ENCODE assay signal across 8 cellular contexts in the genomic region with DNA sequence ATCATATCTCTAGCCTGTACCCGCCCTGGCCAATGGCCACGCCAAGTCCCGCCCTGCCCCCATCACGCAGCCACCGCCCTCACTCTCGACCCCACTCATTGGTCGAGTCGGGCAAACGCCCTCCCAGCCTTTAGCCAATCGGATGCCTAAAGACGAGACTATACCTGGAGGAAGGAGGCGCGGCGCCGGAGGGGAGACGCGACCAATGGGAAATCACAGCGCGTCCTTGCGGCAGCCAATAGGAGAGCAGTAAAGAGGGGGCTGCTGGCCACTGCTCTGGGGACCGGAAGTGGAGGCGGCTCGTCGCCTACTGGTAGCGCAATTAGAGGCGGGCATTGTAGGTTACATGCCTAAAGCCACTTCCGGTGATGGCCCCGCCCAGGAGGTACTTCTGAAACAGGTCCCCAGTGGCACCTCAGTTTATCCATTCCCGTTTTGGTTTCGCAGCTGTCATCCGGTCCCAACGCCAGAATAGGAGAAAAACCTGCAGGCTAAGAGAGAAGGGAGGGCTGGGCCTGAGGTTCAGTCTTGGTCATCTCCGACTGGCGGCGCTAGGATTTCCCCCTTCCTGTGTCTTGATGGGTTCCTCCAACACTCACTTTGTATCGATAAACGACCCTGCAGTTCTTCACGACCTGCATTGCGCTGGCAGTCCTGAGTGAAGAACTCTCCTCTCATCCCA. TPM values are rescaled to one million over a fixed set of nuclear protein-coding genes. Genes with fewer than 3 reads are reported as not detected.
DNase-seq lines count a peak whose midpoint lies in the region; ATAC-seq and TF ChIP-seq lines count a peak whose summit lies in the region.

No MANE protein-coding gene starts in this region.

- H3K4me3 ChIP-seq in LNCaP clone FGC (ENCODE audit: low read depth, low read length) = peak overlapping the region; percentile 88
- H3K4me3 ChIP-seq in fibroblast of mammary gland (ENCODE audit: control insufficient read depth, low read depth, low read length) = peak overlapping the region; percentile 86
- peak overlapping the region; percentile 99 for H3K4me3 ChIP-seq in naive thymus-derived CD4-positive, alpha-beta T cell (ENCODE audit: low read length)

- peaks cover 2% of the 10 kb centered on the region for H3K27me3 Mint-ChIP-seq in activated T-helper 2 cell treated with anti-CD3 and anti-CD28 coated beads, Interferon-gamma antibody, Interleukin-2, Interleukin-4, amounts not matched to agents 10 μg/mL and 5 μg/mL and 100 μg/mL, durations not matched to agents 14 hours and 24 hours and 36 hours (ENCODE audit: low read depth)
- peaks cover 0 to 5% (median 0%) of the 10 kb centered on the region in 5 donors for H3K27me3 Mint-ChIP-seq in naive thymus-derived CD4-positive, alpha-beta T cell
- no peaks in the 10 kb centered on the region for H3K27me3 Mint-ChIP-seq in stimulated activated memory B cell treated with anti-CD40 and anti-IgM and Interleukin-4, amounts not matched to agents 10 μg/mL and 1 μg/mL and 100 μg/mL, for 72 hours

- peaks cover 0 to 8% (median 0%) of the 10 kb centered on the region in 3 experiments for H3K36me3 ChIP-seq in naive thymus-derived CD4-positive, alpha-beta T cell (ENCODE audit: control insufficient read depth in 2 of 3, insufficient read depth in 3 of 3, low read length in 3 of 3)

- no peaks in the 10 kb centered on the region for H3K27me3 ChIP-seq in naive thymus-derived CD4-positive, alpha-beta T cell (ENCODE audit: control insufficient read depth in 2 of 2, insufficient read depth in 2 of 2, low read length in 2 of 2)

- POLR2A ChIA-PET in naive thymus-derived CD4-positive, alpha-beta T cell (lab: Charles Lee) = interaction anchor here (0.6 to 2.6 kb wide), 18 partner anchors 8 to 637 kb away, joined by 3 to 33 read pairs (median 6); partner anchors contain the start of genes HSF5, RAD51C, SKA2 and SUPT4H1

- no peaks in the 10 kb centered on the region for H3K9me3 ChIP-seq in naive thymus-derived CD4-positive, alpha-beta T cell (ENCODE audit: control insufficient read depth in 2 of 3, low read length in 3 of 3)

- peak; percentile 89 for ATAC-seq in naive thymus-derived CD4-positive, alpha-beta T cell
- ATAC-seq in stimulated activated memory B cell treated with anti-CD40 and anti-IgM and Interleukin-4, amounts not matched to agents 10 μg/mL and 1 μg/mL and 100 μg/mL, for 72 hours = peak; percentile 94

- H3K27ac Mint-ChIP-seq in activated T-helper 2 cell treated with anti-CD3 and anti-CD28 coated beads, Interferon-gamma antibody, Interleukin-2, Interleukin-4, amounts not matched to agents 10 μg/mL and 5 μg/mL and 100 μg/mL, durations not matched to agents 14 hours and 24 hours and 36 hours = peak overlapping the region; percentile 95
- peak overlapping the region; percentile 82 to 97 (median 95) for H3K27ac Mint-ChIP-seq in naive thymus-derived CD4-positive, alpha-beta T cell
- H3K27ac Mint-ChIP-seq in stimulated activated memory B cell treated with anti-CD40 and anti-IgM and Interleukin-4, amounts not matched to agents 10 μg/mL and 1 μg/mL and 100 μg/mL, for 72 hours = peak overlapping the region; percentile 70

- peaks cover 1% of the 10 kb centered on the region for H3K36me3 Mint-ChIP-seq in activated T-helper 2 cell treated with anti-CD3 and anti-CD28 coated beads, Interferon-gamma antibody, Interleukin-2, Interleukin-4, amounts not matched to agents 10 μg/mL and 5 μg/mL and 100 μg/mL, durations not matched to agents 14 hours and 24 hours and 36 hours (ENCODE audit: low read depth)
- peaks cover 0 to 1% (median 0%) of the 10 kb centered on the region in 5 donors for H3K36me3 Mint-ChIP-seq in naive thymus-derived CD4-positive, alpha-beta T cell
- peaks cover 7% of the 10 kb centered on the region for H3K36me3 Mint-ChIP-seq in stimulated activated memory B cell treated with anti-CD40 and anti-IgM and Interleukin-4, amounts not matched to agents 10 μg/mL and 1 μg/mL and 100 μg/mL, for 72 hours

- intact Hi-C loops in activated T-helper 2 cell treated with anti-CD3 and anti-CD28 coated beads, Interferon-gamma antibody, Interleukin-2, Interleukin-4, amounts not matched to agents 10 μg/mL and 5 μg/mL and 100 μg/mL, durations not matched to agents 14 hours and 24 hours and 36 hours (cut with micrococcal nuclease) = loop anchor here (1.0 to 2.0 kb wide), 5 partner anchors 114 to 589 kb away; partner anchors contain the start of gene TRIM37
- intact Hi-C loops in naive thymus-derived CD4-positive, alpha-beta T cell (cut with micrococcal nuclease) = loop anchor here (1.0 to 10.0 kb wide), 38 partner anchors 14 to 1923 kb away; partner anchors contain the start of genes CLTC (in 2 of the 2), DGKE (in 2 of the 2), DHX40 (in 2 of the 2) and MSI2 (in 2 of the 2)

- TF ChIP-seq CTCF in LNCaP clone FGC (IDR thresholded peaks at IDR 0.05; ENCODE audit: control insufficient read depth, extremely low read depth, insufficient read depth) = no peak
- no peak for TF ChIP-seq CTCF in fibroblast of mammary gland (conservative IDR thresholded peaks at IDR 0.05; ENCODE audit: control insufficient read depth, insufficient read depth, low read depth, low read length)

- CTCF ChIA-PET in naive thymus-derived CD4-positive, alpha-beta T cell (lab: Charles Lee) = interaction anchor here (0.7 to 2.8 kb wide), 10 partner anchors 9 to 501 kb away, joined by 3 to 45 read pairs (median 3); partner anchors contain the start of gene HSF5

- H3K4me3 Mint-ChIP-seq in activated T-helper 2 cell treated with anti-CD3 and anti-CD28 coated beads, Interferon-gamma antibody, Interleukin-2, Interleukin-4, amounts not matched to agents 10 μg/mL and 5 μg/mL and 100 μg/mL, durations not matched to agents 14 hours and 24 hours and 36 hours (ENCODE audit: low read depth) = peak overlapping the region; percentile 89
- H3K4me3 Mint-ChIP-seq in naive thymus-derived CD4-positive, alpha-beta T cell = peak overlapping the region; percentile 92 to 98 (median 96)
- peak overlapping the region; percentile 74 for H3K4me3 Mint-ChIP-seq in stimulated activated memory B cell treated with anti-CD40 and anti-IgM and Interleukin-4, amounts not matched to agents 10 μg/mL and 1 μg/mL and 100 μg/mL, for 72 hours

- DNase-seq in EL (peak; percentile 100), H4 (ENCODE audit: low spot score) (peak; percentile 100), LNCaP clone FGC (ENCODE audit: low read depth) (peak; percentile 100), RPMI8226 (peak; percentile 100), fibroblast of mammary gland (ENCODE audit: low read depth) (peak; percentile 99)
- DNase-seq in activated T-helper 2 cell treated with anti-CD3 and anti-CD28 coated beads, Interferon-gamma antibody, Interleukin-2, Interleukin-4, amounts not matched to agents 10 μg/mL and 5 μg/mL and 100 μg/mL, durations not matched to agents 14 hours and 24 hours and 36 hours (ENCODE audit: low spot score) = peak; percentile 100
- DNase-seq in naive thymus-derived CD4-positive, alpha-beta T cell = peak; percentile 92 to 100 (median 100)

- peaks cover 20 to 27% of the 10 kb centered on the region in 2 donors for H3K4me1 ChIP-seq in naive thymus-derived CD4-positive, alpha-beta T cell (ENCODE audit: control insufficient read depth in 2 of 2, insufficient read depth in 2 of 2, low read length in 2 of 2)

- H3K4me1 Mint-ChIP-seq in activated T-helper 2 cell treated with anti-CD3 and anti-CD28 coated beads, Interferon-gamma antibody, Interleukin-2, Interleukin-4, amounts not matched to agents 10 μg/mL and 5 μg/mL and 100 μg/mL, durations not matched to agents 14 hours and 24 hours and 36 hours (ENCODE audit: low read depth) = peaks cover 33% of the 10 kb centered on the region
- peaks cover 30 to 48% (median 45%) of the 10 kb centered on the region in 7 donors for H3K4me1 Mint-ChIP-seq in naive thymus-derived CD4-positive, alpha-beta T cell
- H3K4me1 Mint-ChIP-seq in stimulated activated memory B cell treated with anti-CD40 and anti-IgM and Interleukin-4, amounts not matched to agents 10 μg/mL and 1 μg/mL and 100 μg/mL, for 72 hours = peaks cover 35% of the 10 kb centered on the region

- H3K9me3 Mint-ChIP-seq in activated T-helper 2 cell treated with anti-CD3 and anti-CD28 coated beads, Interferon-gamma antibody, Interleukin-2, Interleukin-4, amounts not matched to agents 10 μg/mL and 5 μg/mL and 100 μg/mL, durations not matched to agents 14 hours and 24 hours and 36 hours = no peaks in the 10 kb centered on the region
- peaks cover 0 to 5% (median 0%) of the 10 kb centered on the region in 11 donors for H3K9me3 Mint-ChIP-seq in naive thymus-derived CD4-positive, alpha-beta T cell
- no peaks in the 10 kb centered on the region for H3K9me3 Mint-ChIP-seq in stimulated activated memory B cell treated with anti-CD40 and anti-IgM and Interleukin-4, amounts not matched to agents 10 μg/mL and 1 μg/mL and 100 μg/mL, for 72 hours

- H3K27ac ChIP-seq in naive thymus-derived CD4-positive, alpha-beta T cell (ENCODE audit: low read depth, low read length) = peak overlapping the region; percentile 84

RNA-seq across cellular contexts. Expression of gene MTMR4, which starts 3.6 kb away (rescaled TPM):
- 31.1 and 43.5 TPM in 2 replicates for total RNA-seq in H4 (2014; rRNA removed; shearing (Covaris generic))
- 82.1 and 82.9 TPM in 2 replicates for total RNA-seq in activated T-helper 2 cell treated with anti-CD3 and anti-CD28 coated beads, Interferon-gamma antibody, Interleukin-2, Interleukin-4, amounts not matched to agents 10 μg/mL and 5 μg/mL and 100 μg/mL, durations not matched to agents 14 hours and 24 hours and 36 hours
- total RNA-seq in naive thymus-derived CD4-positive, alpha-beta T cell = 10 to 100 TPM; 44.2 to 71.3 (median 68.1) TPM
- 10 to 100 TPM; 19.4 to 23.0 TPM for polyA plus RNA-seq in naive thymus-derived CD4-positive, alpha-beta T cell

RNA-seq across cellular contexts. Expression of gene HSF5, which starts 29.9 kb away (rescaled TPM):
- total RNA-seq in H4 (2014; rRNA removed; shearing (Covaris generic)) = not detected in 2 replicates
- 1.5 and 1.6 TPM in 2 replicates for total RNA-seq in activated T-helper 2 cell treated with anti-CD3 and anti-CD28 coated beads, Interferon-gamma antibody, Interleukin-2, Interleukin-4, amounts not matched to agents 10 μg/mL and 5 μg/mL and 100 μg/mL, durations not matched to agents 14 hours and 24 hours and 36 hours
- 1 to 10 TPM in 4 of 5 experiments, under 1 TPM in 1; 0.34 to 4.0 (median 3.1) TPM for total RNA-seq in naive thymus-derived CD4-positive, alpha-beta T cell
- 1 to 10 TPM; 1.1 to 1.5 TPM for polyA plus RNA-seq in naive thymus-derived CD4-positive, alpha-beta T cell

Comparison
In these comparisons a context has a peak if more than half of its experiments do, and no peak if none do; other contexts are left out.
1. Peak in every context shown above with its lines: DNase-seq, ATAC-seq, H3K4me3 ChIP-seq and H3K27ac ChIP-seq.